18 cellular contexts compared by ENCODE assay signal in the genomic region with DNA sequence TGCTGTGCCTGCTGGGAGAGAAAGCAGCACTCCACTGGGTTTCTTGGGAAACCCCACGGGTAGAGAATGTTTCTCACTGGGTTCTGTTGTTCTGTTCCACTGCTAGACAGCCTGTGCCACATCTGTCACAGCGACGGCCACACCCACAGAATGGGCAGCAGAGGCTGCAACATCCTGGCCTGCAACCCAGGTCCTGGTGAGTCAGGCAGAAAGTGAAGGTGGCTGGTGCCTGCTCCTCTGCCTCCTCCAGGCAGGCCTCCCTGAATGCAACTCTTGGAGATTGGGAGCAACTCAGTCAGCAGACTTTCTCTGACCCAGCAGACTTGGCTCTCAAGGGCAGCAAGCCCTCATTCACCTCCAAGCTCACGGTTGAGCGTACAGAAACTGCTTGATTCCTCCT. TPM values are rescaled to one million over a fixed set of nuclear protein-coding genes. Genes with fewer than 3 reads are reported as not detected.
DNase-seq lines count a peak whose midpoint lies in the region; ATAC-seq and TF ChIP-seq lines count a peak whose summit lies in the region.
"Had no signal": no experiment of that assay in that cellular context is flagged by ENCODE, and none has a peak within 500 bp of the region (broad histone marks: within the 10 kb centered on the region; RNA-seq: fewer than 3 reads in every experiment).

No MANE protein-coding gene starts in this region.

- no peaks in the 10 kb centered on the region for H3K9me3 Mint-ChIP-seq in activated CD4-positive, alpha-beta T cell treated with anti-CD3 and anti-CD28 coated beads for 36 hours (ENCODE audit: low read depth)

- no peak overlapping the region for H3K4me3 Mint-ChIP-seq in activated CD4-positive, alpha-beta T cell treated with anti-CD3 and anti-CD28 coated beads for 36 hours

- intact Hi-C loops in activated CD4-positive, alpha-beta T cell treated with anti-CD3 and anti-CD28 coated beads for 36 hours (cut with DNase I, micrococcal nuclease): no loop called here

- POLR2A ChIA-PET in activated CD4-positive, alpha-beta T cell treated with anti-CD3 and anti-CD28 coated beads for 36 hours (lab: Charles Lee): no interaction called here

- no peak overlapping the region for H3K4me3 ChIP-seq in epithelial cell of esophagus (ENCODE audit: low read length)
- H3K4me3 ChIP-seq: BLaER1, heart right ventricle, vagina had no signal

- H3K27ac Mint-ChIP-seq in activated CD4-positive, alpha-beta T cell treated with anti-CD3 and anti-CD28 coated beads for 36 hours: no peak overlapping the region

- peak; percentile 60 for DNase-seq in activated CD4-positive, alpha-beta T cell treated with anti-CD3 and anti-CD28 coated beads for 36 hours
- DNase-seq in activated CD4-positive, alpha-beta T cell treated with anti-CD3 and anti-CD28 coated beads for 1 hour: no peak
- DNase-seq in HT1080 (ENCODE audit: low read depth): peak; percentile 36
- peak; percentile 15 for DNase-seq in epithelial cell of esophagus (ENCODE audit: low read depth)
- no peak for DNase-seq in NCI-H2081 treated with DMSO at 0.1 percent for 48 hours (lab: John Stamatoyannopoulos, UW)
- no peak for DNase-seq in kidney glomerular epithelial cell (lab: John Stamatoyannopoulos, UW)
- DNase-seq: brain microvascular endothelial cell, Calu3, heart right ventricle, NCI-H1092, NCI-H2029 treated with DMSO at 0.1 percent for 48 hours, NCI-H446 treated with DMSO at 0.1 percent for 48 hours, RPMI8226, SK-N-SH, small intestine had no signal

- peaks cover 2% of the 10 kb centered on the region for H3K36me3 Mint-ChIP-seq in activated CD4-positive, alpha-beta T cell treated with anti-CD3 and anti-CD28 coated beads for 36 hours (ENCODE audit: low read depth)

- no peaks in the 10 kb centered on the region for H3K4me1 Mint-ChIP-seq in activated CD4-positive, alpha-beta T cell treated with anti-CD3 and anti-CD28 coated beads for 36 hours

- TF ChIP-seq CTCF in epithelial cell of esophagus (IDR thresholded peaks at IDR 0.05; ENCODE audit: insufficient read depth, low read depth, low read length, missing control alignments): no peak

- CTCF ChIA-PET in activated CD4-positive, alpha-beta T cell treated with anti-CD3 and anti-CD28 coated beads for 36 hours (lab: Charles Lee): interaction anchor here (1.4 to 1.6 kb wide), 2 partner anchors 12 to 40 kb away, joined by 3 to 6 read pairs; no protein-coding TSS in a partner anchor

- ATAC-seq in activated CD4-positive, alpha-beta T cell treated with anti-CD3 and anti-CD28 coated beads for 36 hours: peak; percentile 62
- ATAC-seq: heart right ventricle had no signal

- no peaks in the 10 kb centered on the region for H3K27me3 Mint-ChIP-seq in activated CD4-positive, alpha-beta T cell treated with anti-CD3 and anti-CD28 coated beads for 36 hours

RNA-seq across cellular contexts. Expression of a gene that starts 13.0 kb away (rescaled TPM):
- total RNA-seq in activated CD4-positive, alpha-beta T cell treated with anti-CD3 and anti-CD28 coated beads for 36 hours: 10 to 100 TPM; 31.7 to 31.9 TPM
- total RNA-seq in HT1080 (2014; rRNA removed; shearing (Covaris generic)): 1.9 and 2.5 TPM in 2 replicates
- polyA plus RNA-seq in HT1080 (2015; cell fraction: cytosol; rRNA removed): 1.2 and 1.3 TPM in 2 replicates
- 2.1 and 4.8 TPM in 2 replicates for polyA plus RNA-seq in HT1080 (2015; cell fraction: nucleus; rRNA removed)

RNA-seq across cellular contexts. Expression of a gene that starts 14.8 kb away (rescaled TPM):
- total RNA-seq in activated CD4-positive, alpha-beta T cell treated with anti-CD3 and anti-CD28 coated beads for 36 hours: 10 to 100 TPM; 61.6 to 77.7 TPM
- 14.0 and 14.9 TPM in 2 replicates for total RNA-seq in HT1080 (2014; rRNA removed; shearing (Covaris generic))
- polyA plus RNA-seq in HT1080 (2015; cell fraction: cytosol; rRNA removed): 15.3 and 18.0 TPM in 2 replicates
- 46.8 and 51.4 TPM in 2 replicates for polyA plus RNA-seq in HT1080 (2015; cell fraction: nucleus; rRNA removed)

RNA-seq across cellular contexts. Expression of a gene that starts 51.1 kb away (rescaled TPM):
- 1 to 10 TPM; 1.1 to 1.5 TPM for total RNA-seq in activated CD4-positive, alpha-beta T cell treated with anti-CD3 and anti-CD28 coated beads for 36 hours
- 0.56 TPM in 1 of 2 replicates, not detected in the other for total RNA-seq in HT1080 (2014; rRNA removed; shearing (Covaris generic))
- 0.08 TPM in 1 of 2 replicates, not detected in the other for polyA plus RNA-seq in HT1080 (2015; cell fraction: cytosol; rRNA removed)
- 0.06 TPM in 1 of 2 replicates, not detected in the other for polyA plus RNA-seq in HT1080 (2015; cell fraction: nucleus; rRNA removed)
- total RNA-seq: pulmonary artery endothelial cell had no signal

RNA-seq across cellular contexts. Expression of a gene that starts 57.0 kb away (rescaled TPM):
- total RNA-seq in activated CD4-positive, alpha-beta T cell treated with anti-CD3 and anti-CD28 coated beads for 36 hours: 100 to 1,000 TPM; 265 to 269 TPM
- total RNA-seq in HT1080 (2014; rRNA removed; shearing (Covaris generic)): 0.10 and 0.53 TPM in 2 replicates
- 0.52 and 0.73 TPM in 2 replicates for polyA plus RNA-seq in HT1080 (2015; cell fraction: cytosol; rRNA removed)
- 0.74 and 1.2 TPM in 2 replicates for polyA plus RNA-seq in HT1080 (2015; cell fraction: nucleus; rRNA removed)

Comparison
In these comparisons a context has a peak if more than half of its experiments do, and no peak if none do; other contexts are left out.
1. DNase-seq: peak in activated CD4-positive, alpha-beta T cell treated with anti-CD3 and anti-CD28 coated beads for 36 hours (single experiment), HT1080 (single experiment) and epithelial cell of esophagus (single experiment); none in activated CD4-positive, alpha-beta T cell treated with anti-CD3 and anti-CD28 coated beads for 1 hour (single experiment), NCI-H2081 treated with DMSO at 0.1 percent for 48 hours (single experiment) and kidney glomerular epithelial cell (single experiment).